ENCODE assay signal across 28 cellular contexts in the genomic region with DNA sequence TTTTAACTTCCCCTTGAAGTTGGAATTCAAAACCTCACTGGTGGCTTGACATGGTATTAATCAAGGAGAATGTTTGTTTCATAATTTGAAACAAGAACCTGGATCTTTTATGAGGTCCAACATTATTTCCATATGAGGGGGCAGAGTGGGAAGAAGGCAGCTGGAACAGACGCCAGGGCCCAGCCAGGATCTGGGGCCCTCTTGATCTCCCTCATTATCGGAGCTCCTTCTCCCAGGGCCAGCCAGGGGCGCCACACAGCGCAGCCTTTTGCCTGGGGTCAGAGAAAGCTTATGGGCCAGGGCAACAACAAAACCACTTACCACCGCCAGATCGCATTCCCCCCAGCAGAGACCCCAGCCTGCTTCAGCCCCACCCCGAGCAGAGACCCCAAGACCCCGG. TPM values are rescaled to one million over a fixed set of nuclear protein-coding genes. Genes with fewer than 3 reads are reported as not detected.
A peak's percentile ranks its signal among the peaks of the same experiment; 100 is the strongest.
DNase-seq lines count a peak whose midpoint lies in the region; ATAC-seq and TF ChIP-seq lines count a peak whose summit lies in the region.
"Had no signal": no experiment of that assay in that cellular context is flagged by ENCODE, and none has a peak within 500 bp of the region (broad histone marks: within the 10 kb centered on the region; RNA-seq: fewer than 3 reads in every experiment).

No MANE protein-coding gene starts in this region.

- no peaks in the 10 kb centered on the region for H3K4me1 Mint-ChIP-seq in central memory CD8-positive, alpha-beta T cell
- H3K4me1 Mint-ChIP-seq in neural crest cell = peaks cover 35% of the 10 kb centered on the region
- H3K4me1 Mint-ChIP-seq in activated T-helper 17 cell treated with anti-CD3 and anti-CD28 coated beads, Interleukin-2, amount 50 U/mL, for 72 hours = peaks cover 7% of the 10 kb centered on the region
- H3K4me1 Mint-ChIP-seq: natural killer cell had no signal

- TF ChIP-seq CTCF in right atrium auricular region (IDR thresholded peaks at IDR 0.05) (no peak), neural crest cell (conservative IDR thresholded peaks at IDR 0.05) (no peak), upper lobe of right lung (IDR thresholded peaks at IDR 0.05) (no peak), MM.1S (IDR thresholded peaks at IDR 0.05; ENCODE audit: low read length) (no peak)

- DNase-seq in Right ventricle myocardium superior (peak; percentile 31), right atrium auricular region (ENCODE audit: low spot score) (no peak), neural crest cell (ENCODE audit: low read depth, low spot score) (no peak), upper lobe of right lung (no peak), DMS79 treated with DMSO at 0.1 percent for 48 hours (lab: John Stamatoyannopoulos, UW) (no peak), MM.1S (no peak)
- no peak for DNase-seq in central memory CD8-positive, alpha-beta T cell (ENCODE audit: low spot score in 2 of 2)
- DNase-seq: activated CD4-positive, alpha-beta memory T cell treated with anti-CD3 and anti-CD28 coated beads for 36 hours; activated effector memory CD4-positive, alpha-beta T cell treated with anti-CD3 and anti-CD28 coated beads, Interleukin-2, amount 50 U/mL, for 16 hours; effector memory CD4-positive, alpha-beta T cell; gastrocnemius medialis; hypothalamus; NCI-H1092; NCI-H187 treated with DMSO at 0.1 percent for 48 hours; NCI-H526 treated with DMSO at 0.1 percent for 48 hours; SK-N-SH; small intestine; stimulated activated CD4-positive, alpha-beta T cell treated with anti-CD3 and anti-CD28 coated beads, Interleukin-2, amount 100 ng/mL, for 24 hours had no signal

- H3K9me3 Mint-ChIP-seq in central memory CD8-positive, alpha-beta T cell = peaks cover 6% of the 10 kb centered on the region
- peaks cover 13% of the 10 kb centered on the region for H3K9me3 Mint-ChIP-seq in neural crest cell
- H3K9me3 Mint-ChIP-seq in activated T-helper 17 cell treated with anti-CD3 and anti-CD28 coated beads, Interleukin-2, amount 50 U/mL, for 72 hours = peaks cover 8% of the 10 kb centered on the region

- no peak overlapping the region for H3K4me2 ChIP-seq in MM.1S (ENCODE audit: low read depth, low read length)
- H3K4me2 ChIP-seq: A549, SK-N-SH had no signal

- H3K9me3 ChIP-seq in right atrium auricular region (no peaks in the 10 kb centered on the region), upper lobe of right lung (no peaks in the 10 kb centered on the region), MM.1S (replicated peaks; ENCODE audit: insufficient read depth, low read length) (no peaks in the 10 kb centered on the region)
- H3K9me3 ChIP-seq: gastrocnemius medialis, SK-N-SH, vagina had no signal

- ATAC-seq in Right ventricle myocardium superior (ENCODE audit: poor library complexity) = no peak
- ATAC-seq in central memory CD8-positive, alpha-beta T cell (replicated peaks; ENCODE audit: extremely low read depth, poor library complexity, severe bottlenecking) = no peak
- no peak for ATAC-seq in upper lobe of right lung
- no peak for ATAC-seq in activated T-helper 17 cell treated with anti-CD3 and anti-CD28 coated beads, Interleukin-2, amount 50 U/mL, for 72 hours (replicated peaks)
- ATAC-seq: esophagus mucosa, GM12878, natural killer cell had no signal

- no peak overlapping the region for H2AFZ ChIP-seq in MM.1S (ENCODE audit: low read length)

- H3K27ac Mint-ChIP-seq in central memory CD8-positive, alpha-beta T cell (ENCODE audit: low read depth) = peak overlapping the region; percentile 61
- H3K27ac Mint-ChIP-seq in neural crest cell (ENCODE audit: unreplicated experiment) = peak overlapping the region; percentile 95
- H3K27ac Mint-ChIP-seq in activated T-helper 17 cell treated with anti-CD3 and anti-CD28 coated beads, Interleukin-2, amount 50 U/mL, for 72 hours = no peak overlapping the region
- H3K27ac Mint-ChIP-seq: activated CD4-positive, alpha-beta memory T cell treated with anti-CD3 and anti-CD28 coated beads for 36 hours; natural killer cell had no signal

- no peaks in the 10 kb centered on the region for H3K27me3 ChIP-seq in right atrium auricular region
- H3K27me3 ChIP-seq in upper lobe of right lung = no peaks in the 10 kb centered on the region
- H3K27me3 ChIP-seq in MM.1S (replicated peaks; ENCODE audit: insufficient read depth, low read length) = peaks cover 39% of the 10 kb centered on the region
- H3K27me3 ChIP-seq: vagina had no signal

- H3K9ac ChIP-seq in MM.1S (ENCODE audit: low read length) = no peak overlapping the region
- H3K9ac ChIP-seq: SK-N-SH had no signal

- H3K4me3 Mint-ChIP-seq in central memory CD8-positive, alpha-beta T cell = no peak overlapping the region
- peak overlapping the region; percentile 84 for H3K4me3 Mint-ChIP-seq in neural crest cell
- H3K4me3 Mint-ChIP-seq in activated T-helper 17 cell treated with anti-CD3 and anti-CD28 coated beads, Interleukin-2, amount 50 U/mL, for 72 hours = no peak overlapping the region
- H3K4me3 Mint-ChIP-seq: activated CD4-positive, alpha-beta memory T cell treated with anti-CD3 and anti-CD28 coated beads for 36 hours; natural killer cell had no signal

- H3K79me2 ChIP-seq in MM.1S (ENCODE audit: low read length) = no peaks in the 10 kb centered on the region

- no peaks in the 10 kb centered on the region for H3K36me3 Mint-ChIP-seq in central memory CD8-positive, alpha-beta T cell (ENCODE audit: insufficient read depth)
- H3K36me3 Mint-ChIP-seq in neural crest cell (ENCODE audit: low read depth) = peaks cover 8% of the 10 kb centered on the region
- H3K36me3 Mint-ChIP-seq in activated T-helper 17 cell treated with anti-CD3 and anti-CD28 coated beads, Interleukin-2, amount 50 U/mL, for 72 hours (ENCODE audit: low read depth) = no peaks in the 10 kb centered on the region
- H3K36me3 Mint-ChIP-seq: activated CD4-positive, alpha-beta memory T cell treated with anti-CD3 and anti-CD28 coated beads for 36 hours; natural killer cell had no signal

- no peaks in the 10 kb centered on the region for H3K36me3 ChIP-seq in right atrium auricular region
- H3K36me3 ChIP-seq in upper lobe of right lung = no peaks in the 10 kb centered on the region
- H3K36me3 ChIP-seq in MM.1S (replicated peaks; ENCODE audit: insufficient read depth, low read length) = no peaks in the 10 kb centered on the region
- H3K36me3 ChIP-seq: gastrocnemius medialis, vagina had no signal

- H4K20me1 ChIP-seq in MM.1S (ENCODE audit: insufficient read depth, low read length) = no peaks in the 10 kb centered on the region

- H3K4me3 ChIP-seq in right atrium auricular region (no peak overlapping the region), upper lobe of right lung (no peak overlapping the region), MM.1S (ENCODE audit: low read length) (no peak overlapping the region)
- H3K4me3 ChIP-seq: A549, gastrocnemius medialis, GM12878, vagina had no signal

- intact Hi-C loops in Right ventricle myocardium superior (cut with DNase I) (no loop called here), upper lobe of right lung (cut with DNase I) (no loop called here)

- H3K27ac ChIP-seq in right atrium auricular region = no peak overlapping the region
- H3K27ac ChIP-seq in upper lobe of right lung = peak overlapping the region; percentile 36
- no peak overlapping the region for H3K27ac ChIP-seq in MM.1S (ENCODE audit: low read length)
- H3K27ac ChIP-seq: C4-2B, gastrocnemius medialis, HL-60, RWPE1, vagina had no signal

- H3K4me1 ChIP-seq in right atrium auricular region (no peaks in the 10 kb centered on the region), upper lobe of right lung (peaks cover 3% of the 10 kb centered on the region), MM.1S (ENCODE audit: low read length) (no peaks in the 10 kb centered on the region)
- H3K4me1 ChIP-seq: A549, gastrocnemius medialis, vagina had no signal

- no peaks in the 10 kb centered on the region; the same call in 1 of the 2 replicates for H3F3A ChIP-seq in MM.1S (ENCODE audit: insufficient read depth, low read length)

- no peaks in the 10 kb centered on the region for H3K9me2 ChIP-seq in MM.1S (replicated peaks; ENCODE audit: insufficient read depth, low read length)
- H3K9me2 ChIP-seq: SK-N-SH had no signal

- H3K27me3 Mint-ChIP-seq in central memory CD8-positive, alpha-beta T cell = peaks cover 47% of the 10 kb centered on the region
- no peaks in the 10 kb centered on the region for H3K27me3 Mint-ChIP-seq in neural crest cell (ENCODE audit: low read depth)
- peaks cover 33% of the 10 kb centered on the region for H3K27me3 Mint-ChIP-seq in activated T-helper 17 cell treated with anti-CD3 and anti-CD28 coated beads, Interleukin-2, amount 50 U/mL, for 72 hours

RNA-seq across cellular contexts. Expression of gene NKD2, which starts 27.1 kb away (rescaled TPM):
- total RNA-seq in Right ventricle myocardium superior (2.8 TPM), right atrium auricular region (1 to 10 TPM; 2.4 to 2.8 TPM), neural crest cell (15.6 and 20.6 TPM in 2 replicates), upper lobe of right lung (64.4 TPM)
- total RNA-seq in activated T-helper 17 cell treated with anti-CD3 and anti-CD28 coated beads, Interleukin-2, amount 50 U/mL, for 72 hours = 1 to 10 TPM in 1 of 2 donors, under 1 TPM in 1; 0.37 to 1.2 TPM
- total RNA-seq: gastrocnemius medialis, LHCN-M2, natural killer cell had no signal
